Comparison of ENCODE assay signal across 8 cellular contexts in genomic region chr4:89298160-89298559, GRCh38. TPM values are rescaled to one million over a fixed set of nuclear protein-coding genes. Genes with fewer than 3 reads are reported as not detected.
DNase-seq lines count a peak whose midpoint lies in the region; ATAC-seq and TF ChIP-seq lines count a peak whose summit lies in the region.

No MANE protein-coding gene starts in this region.

- no peaks in the 10 kb centered on the region for H3K9me3 ChIP-seq in DND-41 (ENCODE audit: insufficient read depth, low read length, severe bottlenecking)

- no peak overlapping the region for H2AFZ ChIP-seq in DND-41 (ENCODE audit: low read depth, low read length)

- H3K27me3 Mint-ChIP-seq in WTC11 (ENCODE audit: low read depth): no peaks in the 10 kb centered on the region

- no peak for TF ChIP-seq CTCF in DND-41 (IDR thresholded peaks at IDR 0.05; ENCODE audit: borderline replicate concordance, extremely low read depth, low read length, poor library complexity, severe bottlenecking)
- no peak for TF ChIP-seq CTCF in WTC11 (IDR thresholded peaks at IDR 0.05)
- no peak for TF ChIP-seq CTCF in GM10266 (IDR thresholded peaks at IDR 0.05; ENCODE audit: control insufficient read depth, insufficient read depth, low read depth, missing control alignments)

- peak; percentile 56 for DNase-seq in DND-41
- DNase-seq in WTC11 (ENCODE audit: low spot score): no peak
- peak; percentile 50 for DNase-seq in medulla oblongata (ENCODE audit: extremely low spot score)
- no peak for DNase-seq in NCI-H1417 treated with DMSO at 0.1 percent for 48 hours (lab: John Stamatoyannopoulos, UW)
- DNase-seq in NCI-H774 (lab: John Stamatoyannopoulos, UW): no peak
- DNase-seq in NCI-H187 treated with DMSO at 0.1 percent for 48 hours (lab: John Stamatoyannopoulos, UW): no peak
- DNase-seq in GM10266 (ENCODE audit: extremely low spot score): no peak

- POLR2A ChIA-PET in WTC11 (lab: Charles Lee): no interaction called here

- no peaks in the 10 kb centered on the region for H3K9me3 Mint-ChIP-seq in WTC11

- H3K27ac ChIP-seq in DND-41 (ENCODE audit: low read length): peak overlapping the region; percentile 53; the same call in 1 of the 2 replicates

- H3K79me2 ChIP-seq in DND-41 (ENCODE audit: insufficient read depth, low read length): no peaks in the 10 kb centered on the region

- CTCF ChIA-PET in WTC11 (lab: Charles Lee): no interaction called here

- no peak overlapping the region for H3K9ac ChIP-seq in DND-41 (ENCODE audit: low read depth, low read length)

- H3K4me1 Mint-ChIP-seq in WTC11: peaks cover 35% of the 10 kb centered on the region

- no peak overlapping the region for H3K4me3 ChIP-seq in DND-41 (ENCODE audit: low read depth in 1 of 2, low read length in 2 of 2)

- H3K4me3 Mint-ChIP-seq in WTC11: no peak overlapping the region

- no peaks in the 10 kb centered on the region for H3K36me3 Mint-ChIP-seq in WTC11

- no peaks in the 10 kb centered on the region for H4K20me1 ChIP-seq in DND-41 (ENCODE audit: insufficient read depth, low read length)

- no peaks in the 10 kb centered on the region for H3K27me3 ChIP-seq in DND-41 (ENCODE audit: insufficient read depth, low read length, poor library complexity)

- no peak overlapping the region for H3K27ac Mint-ChIP-seq in WTC11

- peak overlapping the region; percentile 61 for H3K4me2 ChIP-seq in DND-41 (ENCODE audit: insufficient read depth, low read length)

- ATAC-seq in DND-41 (ENCODE audit: insufficient read depth, low read depth) (peak; percentile 63), GM21619 (IDR thresholded peaks at IDR 0.05; ENCODE audit: unreplicated experiment) (peak; percentile 46), WTC11 (peak; percentile 34; the same call in 1 of the 2 replicates)

- peaks cover 69% of the 10 kb centered on the region for H3K4me1 ChIP-seq in DND-41 (ENCODE audit: insufficient read depth, low read length)

- H3K36me3 ChIP-seq in DND-41 (ENCODE audit: insufficient read depth, low read length): no peaks in the 10 kb centered on the region

TF ChIP-seq in WTC11, 78 proteins besides CTCF, POLR2A, EP300 and RAD21:
- TF ChIP-seq, protein P1, sequence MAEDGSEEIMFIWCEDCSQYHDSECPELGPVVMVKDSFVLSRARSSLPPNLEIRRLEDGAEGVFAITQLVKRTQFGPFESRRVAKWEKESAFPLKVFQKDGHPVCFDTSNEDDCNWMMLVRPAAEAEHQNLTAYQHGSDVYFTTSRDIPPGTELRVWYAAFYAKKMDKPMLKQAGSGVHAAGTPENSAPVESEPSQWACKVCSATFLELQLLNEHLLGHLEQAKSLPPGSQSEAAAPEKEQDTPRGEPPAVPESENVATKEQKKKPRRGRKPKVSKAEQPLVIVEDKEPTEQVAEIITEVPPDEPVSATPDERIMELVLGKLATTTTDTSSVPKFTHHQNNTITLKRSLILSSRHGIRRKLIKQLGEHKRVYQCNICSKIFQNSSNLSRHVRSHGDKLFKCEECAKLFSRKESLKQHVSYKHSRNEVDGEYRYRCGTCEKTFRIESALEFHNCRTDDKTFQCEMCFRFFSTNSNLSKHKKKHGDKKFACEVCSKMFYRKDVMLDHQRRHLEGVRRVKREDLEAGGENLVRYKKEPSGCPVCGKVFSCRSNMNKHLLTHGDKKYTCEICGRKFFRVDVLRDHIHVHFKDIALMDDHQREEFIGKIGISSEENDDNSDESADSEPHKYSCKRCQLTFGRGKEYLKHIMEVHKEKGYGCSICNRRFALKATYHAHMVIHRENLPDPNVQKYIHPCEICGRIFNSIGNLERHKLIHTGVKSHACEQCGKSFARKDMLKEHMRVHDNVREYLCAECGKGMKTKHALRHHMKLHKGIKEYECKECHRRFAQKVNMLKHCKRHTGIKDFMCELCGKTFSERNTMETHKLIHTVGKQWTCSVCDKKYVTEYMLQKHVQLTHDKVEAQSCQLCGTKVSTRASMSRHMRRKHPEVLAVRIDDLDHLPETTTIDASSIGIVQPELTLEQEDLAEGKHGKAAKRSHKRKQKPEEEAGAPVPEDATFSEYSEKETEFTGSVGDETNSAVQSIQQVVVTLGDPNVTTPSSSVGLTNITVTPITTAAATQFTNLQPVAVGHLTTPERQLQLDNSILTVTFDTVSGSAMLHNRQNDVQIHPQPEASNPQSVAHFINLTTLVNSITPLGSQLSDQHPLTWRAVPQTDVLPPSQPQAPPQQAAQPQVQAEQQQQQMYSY (CRISPR knock-in tag; IDR thresholded peaks at IDR 0.05): no peak
- TF ChIP-seq GRHL2 (CRISPR knock-in tag; IDR thresholded peaks at IDR 0.05; ENCODE audit: insufficient replicate concordance, severe bottlenecking) (no peak), ZNF232 (CRISPR knock-in tag; IDR thresholded peaks at IDR 0.05) (no peak), EMX1 (CRISPR knock-in tag; IDR thresholded peaks at IDR 0.05) (no peak), FOXP1 (CRISPR knock-in tag; IDR thresholded peaks at IDR 0.05; ENCODE audit: borderline replicate concordance) (no peak), JUN (CRISPR knock-in tag; IDR thresholded peaks at IDR 0.05) (no peak), NR3C1 (CRISPR knock-in tag; conservative IDR thresholded peaks at IDR 0.05; ENCODE audit: low read depth) (no peak), ATF1 (CRISPR knock-in tag; IDR thresholded peaks at IDR 0.05) (no peak), ELF4 (CRISPR knock-in tag; IDR thresholded peaks at IDR 0.05; ENCODE audit: low read depth) (no peak), RORB (CRISPR knock-in tag; IDR thresholded peaks at IDR 0.05) (no peak)
- TF ChIP-seq, protein P2, sequence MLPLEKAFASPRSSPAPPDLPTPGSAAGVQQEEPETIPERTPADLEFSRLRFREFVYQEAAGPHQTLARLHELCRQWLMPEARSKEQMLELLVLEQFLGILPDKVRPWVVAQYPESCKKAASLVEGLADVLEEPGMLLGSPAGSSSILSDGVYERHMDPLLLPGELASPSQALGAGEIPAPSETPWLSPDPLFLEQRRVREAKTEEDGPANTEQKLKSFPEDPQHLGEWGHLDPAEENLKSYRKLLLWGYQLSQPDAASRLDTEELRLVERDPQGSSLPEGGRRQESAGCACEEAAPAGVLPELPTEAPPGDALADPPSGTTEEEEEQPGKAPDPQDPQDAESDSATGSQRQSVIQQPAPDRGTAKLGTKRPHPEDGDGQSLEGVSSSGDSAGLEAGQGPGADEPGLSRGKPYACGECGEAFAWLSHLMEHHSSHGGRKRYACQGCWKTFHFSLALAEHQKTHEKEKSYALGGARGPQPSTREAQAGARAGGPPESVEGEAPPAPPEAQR (CRISPR knock-in tag; IDR thresholded peaks at IDR 0.05): no peak
- TF ChIP-seq, protein P3, sequence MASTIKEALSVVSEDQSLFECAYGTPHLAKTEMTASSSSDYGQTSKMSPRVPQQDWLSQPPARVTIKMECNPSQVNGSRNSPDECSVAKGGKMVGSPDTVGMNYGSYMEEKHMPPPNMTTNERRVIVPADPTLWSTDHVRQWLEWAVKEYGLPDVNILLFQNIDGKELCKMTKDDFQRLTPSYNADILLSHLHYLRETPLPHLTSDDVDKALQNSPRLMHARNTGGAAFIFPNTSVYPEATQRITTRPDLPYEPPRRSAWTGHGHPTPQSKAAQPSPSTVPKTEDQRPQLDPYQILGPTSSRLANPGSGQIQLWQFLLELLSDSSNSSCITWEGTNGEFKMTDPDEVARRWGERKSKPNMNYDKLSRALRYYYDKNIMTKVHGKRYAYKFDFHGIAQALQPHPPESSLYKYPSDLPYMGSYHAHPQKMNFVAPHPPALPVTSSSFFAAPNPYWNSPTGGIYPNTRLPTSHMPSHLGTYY (CRISPR knock-in tag; IDR thresholded peaks at IDR 0.05): no peak

RNA-seq across cellular contexts. Expression of gene GPRIN3, which starts 9.4 kb away (rescaled TPM):
- 1.5 to 2.0 TPM (median 1.5 TPM) in 3 replicates for total RNA-seq in WTC11 (2021)

Comparison
In these comparisons a context has a peak if more than half of its experiments do, and no peak if none do; other contexts are left out.
1. DNase-seq: peak in DND-41 (single experiment) and medulla oblongata (single experiment); none in WTC11 (single experiment), NCI-H1417 treated with DMSO at 0.1 percent for 48 hours (single experiment), NCI-H774 (single experiment), NCI-H187 treated with DMSO at 0.1 percent for 48 hours (single experiment) and GM10266 (single experiment).
2. Peak in every context shown above with its lines, with median percentiles within 50 percentile points of each other: ATAC-seq.